22 cellular contexts compared by ENCODE assay signal in genomic region chr4:72394264-72394663, GRCh38.
DNase-seq lines count a peak whose midpoint lies in the region; ATAC-seq and TF ChIP-seq lines count a peak whose summit lies in the region.
"Had no signal": no experiment of that assay in that cellular context is flagged by ENCODE, and none has a peak within 500 bp of the region (broad histone marks: within the 10 kb centered on the region; RNA-seq: fewer than 3 reads in every experiment).

No MANE protein-coding gene starts in this region.

- no peaks in the 10 kb centered on the region for H3K9me3 ChIP-seq in suprapubic skin
- H3K9me3 ChIP-seq: heart right ventricle, neutrophil, upper lobe of right lung had no signal

- CTCF ChIA-PET in activated CD8-positive, alpha-beta T cell treated with anti-CD3 and anti-CD28 coated beads for 36 hours (lab: Charles Lee) = interaction anchor here (1.2 kb wide), 1 partner anchor 16 kb away, joined by 3 read pairs; no protein-coding TSS in a partner anchor

- no peak overlapping the region for H3K4me3 Mint-ChIP-seq in activated CD8-positive, alpha-beta T cell treated with anti-CD3 and anti-CD28 coated beads for 36 hours
- H3K4me3 Mint-ChIP-seq: activated CD4-positive, alpha-beta T cell treated with anti-CD3 and anti-CD28 coated beads, Interleukin-2, amount 10 ng/mL, durations not matched to agents 7 days and 5 days; CD14-positive monocyte; mesothelial cell of epicardium had no signal

- in situ Hi-C loops in Caki2 (cut with HindIII; ENCODE audit: low pct_unique_long_range_greater_than_20kb, low sequenced_read_pairs) = no loop called here

- TF ChIP-seq CTCF in cardiac fibroblast (IDR thresholded peaks at IDR 0.05; ENCODE audit: low read depth, low read length) = no peak
- TF ChIP-seq CTCF in suprapubic skin (IDR thresholded peaks at IDR 0.05) = no peak
- no peak for TF ChIP-seq CTCF in activated CD8-positive, alpha-beta T cell treated with anti-CD3 and anti-CD28 coated beads for 36 hours (IDR thresholded peaks at IDR 0.05)

- 66% methylated on average over 3 of the region's 3 CpGs for WGBS in suprapubic skin

- H3K36me3 ChIP-seq in suprapubic skin = no peaks in the 10 kb centered on the region
- H3K36me3 ChIP-seq: heart right ventricle, neutrophil, upper lobe of right lung had no signal

- no peaks in the 10 kb centered on the region for H3K9me3 Mint-ChIP-seq in activated CD8-positive, alpha-beta T cell treated with anti-CD3 and anti-CD28 coated beads for 36 hours
- H3K9me3 Mint-ChIP-seq: activated CD4-positive, alpha-beta T cell treated with anti-CD3 and anti-CD28 coated beads, Interleukin-2, amount 10 ng/mL, durations not matched to agents 7 days and 5 days; mesothelial cell of epicardium had no signal

- POLR2A ChIA-PET in activated CD8-positive, alpha-beta T cell treated with anti-CD3 and anti-CD28 coated beads for 36 hours (lab: Charles Lee) = no interaction called here

- H3K27me3 Mint-ChIP-seq in activated CD8-positive, alpha-beta T cell treated with anti-CD3 and anti-CD28 coated beads for 36 hours = no peaks in the 10 kb centered on the region
- H3K27me3 Mint-ChIP-seq: activated CD4-positive, alpha-beta T cell treated with anti-CD3 and anti-CD28 coated beads, Interleukin-2, amount 10 ng/mL, durations not matched to agents 7 days and 5 days had no signal

- no peak overlapping the region for H3K4me3 ChIP-seq in cardiac fibroblast (replicated peaks in 1 of 2; ENCODE audit: low read depth in 2 of 2, low read length in 2 of 2)
- H3K4me3 ChIP-seq in suprapubic skin = no peak overlapping the region
- H3K4me3 ChIP-seq: heart right ventricle, SK-N-MC, upper lobe of right lung had no signal

- no peaks in the 10 kb centered on the region for H3K4me1 Mint-ChIP-seq in activated CD8-positive, alpha-beta T cell treated with anti-CD3 and anti-CD28 coated beads for 36 hours (ENCODE audit: low read depth)
- H3K4me1 Mint-ChIP-seq: activated CD4-positive, alpha-beta T cell treated with anti-CD3 and anti-CD28 coated beads, Interleukin-2, amount 10 ng/mL, durations not matched to agents 7 days and 5 days; CD14-positive monocyte had no signal

- no peaks in the 10 kb centered on the region for H3K36me3 Mint-ChIP-seq in activated CD8-positive, alpha-beta T cell treated with anti-CD3 and anti-CD28 coated beads for 36 hours (ENCODE audit: low read depth)
- H3K36me3 Mint-ChIP-seq: CD14-positive monocyte had no signal

- no peak overlapping the region for H3K27ac ChIP-seq in suprapubic skin
- H3K27ac ChIP-seq: heart right ventricle, neutrophil, SK-N-MC, upper lobe of right lung had no signal

- no peak for ATAC-seq in activated CD8-positive, alpha-beta T cell treated with anti-CD3 and anti-CD28 coated beads for 36 hours
- ATAC-seq: heart right ventricle, upper lobe of right lung had no signal

- intact Hi-C loops in activated CD8-positive, alpha-beta T cell treated with anti-CD3 and anti-CD28 coated beads for 36 hours (cut with micrococcal nuclease) = no loop called here

- DNase-seq in Caki2 (ENCODE audit: low read depth) (peak; percentile 51), HT1080 (ENCODE audit: low read depth) (peak; percentile 50), cardiac fibroblast (ENCODE audit: low read depth in 2 of 2) (peak; percentile 32 to 68), kidney glomerular epithelial cell (lab: John Stamatoyannopoulos, UW) (peak; percentile 28), suprapubic skin (ENCODE audit: low spot score in 2 of 2) (no peak), NCI-H226 (no peak)
- no peak for DNase-seq in effector CD4-positive, alpha-beta T cell
- no peak for DNase-seq in activated CD8-positive, alpha-beta T cell treated with anti-CD3 and anti-CD28 coated beads for 36 hours
- DNase-seq: activated CD4-positive, alpha-beta T cell treated with anti-CD3 and anti-CD28 coated beads, Interleukin-2, amount 10 ng/mL, durations not matched to agents 7 days and 5 days; activated naive CD4-positive, alpha-beta T cell treated with Interleukin-2 at 50 U/mL for 16 hours; anterior cingulate cortex; cortex of kidney; heart right ventricle; NCI-H2029; NCI-H510A treated with DMSO at 0.1 percent for 48 hours; retina; stimulated activated naive CD4-positive, alpha-beta T cell treated with Interleukin-2 at 50 U/mL for 16 hours; upper lobe of right lung had no signal

- no peak overlapping the region for H3K27ac Mint-ChIP-seq in activated CD8-positive, alpha-beta T cell treated with anti-CD3 and anti-CD28 coated beads for 36 hours
- H3K27ac Mint-ChIP-seq: activated CD4-positive, alpha-beta T cell treated with anti-CD3 and anti-CD28 coated beads, Interleukin-2, amount 10 ng/mL, durations not matched to agents 7 days and 5 days; CD14-positive monocyte had no signal

- no peak for TF ChIP-seq POLR2A in suprapubic skin (IDR thresholded peaks at IDR 0.05)

- TF ChIP-seq EP300 in suprapubic skin (IDR thresholded peaks at IDR 0.05) = no peak

- H3K27me3 ChIP-seq in suprapubic skin = no peaks in the 10 kb centered on the region
- H3K27me3 ChIP-seq: heart right ventricle, neutrophil, upper lobe of right lung had no signal

- no peaks in the 10 kb centered on the region for H3K4me1 ChIP-seq in suprapubic skin
- H3K4me1 ChIP-seq: upper lobe of right lung had no signal

Comparison
In these comparisons a context has a peak if more than half of its experiments do, and no peak if none do; other contexts are left out.
1. DNase-seq: peak in Caki2 (single experiment), HT1080 (single experiment), cardiac fibroblast (2 of 2) and kidney glomerular epithelial cell (single experiment); none in effector CD4-positive, alpha-beta T cell (single experiment), suprapubic skin (0 of 2), activated CD8-positive, alpha-beta T cell treated with anti-CD3 and anti-CD28 coated beads for 36 hours (single experiment) and NCI-H226 (single experiment).